1 cellular context compared by ENCODE assay signal in genomic region chr16:4514606-4515005, GRCh38.
TF ChIP-seq lines count a peak whose summit lies in the region.

No MANE protein-coding gene starts in this region.

TF ChIP-seq in K562, 482 proteins besides CTCF, POLR2A, EP300 and RAD21:
- TF ChIP-seq KDM2B (CRISPR knock-in tag; IDR thresholded peaks at IDR 0.05) (no peak), POLR2G (IDR thresholded peaks at IDR 0.05; ENCODE audit: low read depth, low read length) (peak; percentile 22; the same call in 1 of the 2 replicates)
TF ChIP-seq in K562: peak in this region for 1.
